Comparison of ENCODE assay signal across 17 cellular contexts in genomic region chr6:136767103-136767502, GRCh38. TPM values are rescaled to one million over a fixed set of nuclear protein-coding genes. Genes with fewer than 3 reads are reported as not detected.
DNase-seq lines count a peak whose midpoint lies in the region; ATAC-seq, FAIRE-seq and TF ChIP-seq lines count a peak whose summit lies in the region.
"Had no signal": no experiment of that assay in that cellular context is flagged by ENCODE, and none has a peak within 500 bp of the region (broad histone marks: within the 10 kb centered on the region; RNA-seq: fewer than 3 reads in every experiment).

No MANE protein-coding gene starts in this region.

- no peak overlapping the region for H3K9ac ChIP-seq in KMS-11

- H3K4me1 Mint-ChIP-seq in activated T-cell treated with anti-CD3 and anti-CD28 coated beads, Interleukin-2, amount 50 U/mL, for 72 hours (ENCODE audit: low read depth) = peaks cover 57% of the 10 kb centered on the region
- peaks cover 66% of the 10 kb centered on the region for H3K4me1 Mint-ChIP-seq in stimulated activated memory B cell treated with anti-CD40 and anti-IgM and Interleukin-4, amounts not matched to agents 10 μg/mL and 1 μg/mL and 100 μg/mL, for 72 hours

- H3K27me3 ChIP-seq in KMS-11 (ENCODE audit: insufficient read depth, low read depth) (no peaks in the 10 kb centered on the region), body of pancreas (no peaks in the 10 kb centered on the region)
- H3K27me3 ChIP-seq: colonic mucosa, esophagus squamous epithelium, pancreas had no signal

- no peaks in the 10 kb centered on the region for H3K9me3 Mint-ChIP-seq in activated T-cell treated with anti-CD3 and anti-CD28 coated beads, Interleukin-2, amount 50 U/mL, for 72 hours
- peaks cover 7% of the 10 kb centered on the region for H3K9me3 Mint-ChIP-seq in stimulated activated memory B cell treated with anti-CD40 and anti-IgM and Interleukin-4, amounts not matched to agents 10 μg/mL and 1 μg/mL and 100 μg/mL, for 72 hours

- DNase-seq in activated T-cell treated with anti-CD3 and anti-CD28 coated beads, Interleukin-2, amount 50 U/mL, for 72 hours = no peak
- DNase-seq in activated T-cell treated with anti-CD3 and anti-CD28 coated beads, Interleukin-2, amount 50 U/mL, for 1 hour = no peak
- no peak for DNase-seq in body of pancreas
- no peak for DNase-seq in RCC 7860 (ENCODE audit: low spot score)
- no peak for DNase-seq in RPMI8226
- DNase-seq: esophagus squamous epithelium, head of caudate nucleus, kidney, mucosa of descending colon, NCI-H1092 treated with DMSO at 0.1 percent for 48 hours, pancreas had no signal

- H3K27ac ChIP-seq in KMS-11 = no peak overlapping the region
- H3K27ac ChIP-seq in body of pancreas = peak overlapping the region in 3 of 4 donors; percentile 29 to 65 (median 59)
- H3K27ac ChIP-seq: colonic mucosa, esophagus squamous epithelium had no signal

- no peaks in the 10 kb centered on the region for H4K20me1 ChIP-seq in KMS-11 (ENCODE audit: insufficient read depth)

- peak overlapping the region; percentile 41 for H3K4me2 ChIP-seq in KMS-11

- H3K4me3 ChIP-seq in KMS-11 (IDR thresholded peaks at IDR 0.05; ENCODE audit: insufficient read depth, low read depth, low read length) (no peak overlapping the region), body of pancreas (no peak overlapping the region)
- H3K4me3 ChIP-seq: colonic mucosa, esophagus squamous epithelium, mucosa of descending colon, pancreas had no signal

- WGBS in body of pancreas, 2 donors = 54 to 60% methylated on average over 2 of the region's 2 CpGs

- no peak for ATAC-seq in activated T-cell treated with anti-CD3 and anti-CD28 coated beads, Interleukin-2, amount 50 U/mL, for 72 hours (replicated peaks in 1 of 2)
- ATAC-seq in body of pancreas (no peak), HG02678 (IDR thresholded peaks at IDR 0.05; ENCODE audit: unreplicated experiment) (no peak)
- ATAC-seq in stimulated activated memory B cell treated with anti-CD40 and anti-IgM and Interleukin-4, amounts not matched to agents 10 μg/mL and 1 μg/mL and 100 μg/mL, for 72 hours = no peak

- no peak for TF ChIP-seq POLR2A in body of pancreas (IDR thresholded peaks at IDR 0.05)

- H3K79me2 ChIP-seq in KMS-11 (ENCODE audit: insufficient read depth, low read depth) = peaks cover 31% of the 10 kb centered on the region

- peak overlapping the region; percentile 12 to 37 for H3K4me3 Mint-ChIP-seq in activated T-cell treated with anti-CD3 and anti-CD28 coated beads, Interleukin-2, amount 50 U/mL, for 72 hours
- no peak overlapping the region for H3K4me3 Mint-ChIP-seq in stimulated activated memory B cell treated with anti-CD40 and anti-IgM and Interleukin-4, amounts not matched to agents 10 μg/mL and 1 μg/mL and 100 μg/mL, for 72 hours

- H3K36me3 Mint-ChIP-seq in activated T-cell treated with anti-CD3 and anti-CD28 coated beads, Interleukin-2, amount 50 U/mL, for 72 hours (ENCODE audit: insufficient read depth in 2 of 2) = peaks cover 0 to 3% of the 10 kb centered on the region in 2 donors
- peaks cover 7% of the 10 kb centered on the region for H3K36me3 Mint-ChIP-seq in stimulated activated memory B cell treated with anti-CD40 and anti-IgM and Interleukin-4, amounts not matched to agents 10 μg/mL and 1 μg/mL and 100 μg/mL, for 72 hours

- H3K36me3 ChIP-seq in KMS-11 (ENCODE audit: insufficient read depth) (no peaks in the 10 kb centered on the region), body of pancreas (replicated peaks in 1 of 2; ENCODE audit: insufficient read depth in 1 of 2, low read depth in 2 of 2) (no peaks in the 10 kb centered on the region)
- H3K36me3 ChIP-seq: colonic mucosa, esophagus squamous epithelium, pancreas had no signal

- H3K27ac Mint-ChIP-seq in activated T-cell treated with anti-CD3 and anti-CD28 coated beads, Interleukin-2, amount 50 U/mL, for 72 hours = peak overlapping the region; percentile 46
- H3K27ac Mint-ChIP-seq in stimulated activated memory B cell treated with anti-CD40 and anti-IgM and Interleukin-4, amounts not matched to agents 10 μg/mL and 1 μg/mL and 100 μg/mL, for 72 hours = peak overlapping the region; percentile 65

- no peaks in the 10 kb centered on the region for H3K27me3 Mint-ChIP-seq in activated T-cell treated with anti-CD3 and anti-CD28 coated beads, Interleukin-2, amount 50 U/mL, for 72 hours (ENCODE audit: low read depth)
- H3K27me3 Mint-ChIP-seq in stimulated activated memory B cell treated with anti-CD40 and anti-IgM and Interleukin-4, amounts not matched to agents 10 μg/mL and 1 μg/mL and 100 μg/mL, for 72 hours = no peaks in the 10 kb centered on the region

- intact Hi-C loops in body of pancreas (cut with DNase I) = no loop called here

- no peaks in the 10 kb centered on the region for H3K9me3 ChIP-seq in body of pancreas
- H3K9me3 ChIP-seq: colonic mucosa, esophagus squamous epithelium, mucosa of descending colon, pancreas had no signal

- no peak for TF ChIP-seq CTCF in KMS-11 (conservative IDR thresholded peaks at IDR 0.05; ENCODE audit: low read depth, low read length)
- no peak for TF ChIP-seq CTCF in body of pancreas (IDR thresholded peaks at IDR 0.05)

- no peak overlapping the region for H2AFZ ChIP-seq in KMS-11 (ENCODE audit: low read depth)

- FAIRE-seq in RCC 7860 (lab: Jason Lieb, UNC) = no peak
- FAIRE-seq: astrocyte, D721Med, kidney, pancreas had no signal

- peaks cover 82% of the 10 kb centered on the region for H3K4me1 ChIP-seq in KMS-11 (ENCODE audit: low read depth, poor library complexity, severe bottlenecking)
- peaks cover 74% of the 10 kb centered on the region for H3K4me1 ChIP-seq in body of pancreas

RNA-seq across cellular contexts. Expression of gene MAP3K5, which starts 25.2 kb away (rescaled TPM):
- total RNA-seq in activated T-cell treated with anti-CD3 and anti-CD28 coated beads, Interleukin-2, amount 50 U/mL, for 72 hours = 10 to 100 TPM; 12.8 to 18.5 TPM
- 10 to 100 TPM; 33.7 to 36.9 TPM for total RNA-seq in body of pancreas

RNA-seq across cellular contexts. Expression of gene PEX7, which starts 55.3 kb away (rescaled TPM):
- 1 to 10 TPM; 3.8 to 4.9 TPM for total RNA-seq in activated T-cell treated with anti-CD3 and anti-CD28 coated beads, Interleukin-2, amount 50 U/mL, for 72 hours
- total RNA-seq in body of pancreas = 10 to 100 TPM in 1 of 2 donors, 1 to 10 TPM in 1; 8.9 to 17.9 TPM
